In genomic region chr11:87493516-87493915, GRCh38 we compare ENCODE assay signal across 1 cellular context.
TF ChIP-seq lines count a peak whose summit lies in the region.

No MANE protein-coding gene starts in this region.

TF ChIP-seq in H1, 55 proteins besides CTCF, POLR2A, EP300 and RAD21:
- TF ChIP-seq, protein P1, sequence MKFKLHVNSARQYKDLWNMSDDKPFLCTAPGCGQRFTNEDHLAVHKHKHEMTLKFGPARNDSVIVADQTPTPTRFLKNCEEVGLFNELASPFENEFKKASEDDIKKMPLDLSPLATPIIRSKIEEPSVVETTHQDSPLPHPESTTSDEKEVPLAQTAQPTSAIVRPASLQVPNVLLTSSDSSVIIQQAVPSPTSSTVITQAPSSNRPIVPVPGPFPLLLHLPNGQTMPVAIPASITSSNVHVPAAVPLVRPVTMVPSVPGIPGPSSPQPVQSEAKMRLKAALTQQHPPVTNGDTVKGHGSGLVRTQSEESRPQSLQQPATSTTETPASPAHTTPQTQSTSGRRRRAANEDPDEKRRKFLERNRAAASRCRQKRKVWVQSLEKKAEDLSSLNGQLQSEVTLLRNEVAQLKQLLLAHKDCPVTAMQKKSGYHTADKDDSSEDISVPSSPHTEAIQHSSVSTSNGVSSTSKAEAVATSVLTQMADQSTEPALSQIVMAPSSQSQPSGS (IDR thresholded peaks at IDR 0.05; ENCODE audit: low read length), result 0 out of 2 replicates have a peak, but pooled peaks have one; percentile 29
- TF ChIP-seq CHD1 (IDR thresholded peaks at IDR 0.05; ENCODE audit: low read depth, low read length), result no peak
- peak; percentile 56 for TF ChIP-seq SP1 (IDR thresholded peaks at IDR 0.05; ENCODE audit: low read depth, low read length)
- peak; percentile 86 for TF ChIP-seq JUND (IDR thresholded peaks at IDR 0.05; ENCODE audit: low read length)
- peak; percentile 95 for TF ChIP-seq POU5F1 (IDR thresholded peaks at IDR 0.05; ENCODE audit: low read depth, low read length)
- TF ChIP-seq EGR1 (IDR thresholded peaks at IDR 0.05; ENCODE audit: borderline replicate concordance, low read depth, low read length), result no peak
- no peak for TF ChIP-seq BACH1 (IDR thresholded peaks at IDR 0.05; ENCODE audit: low read length)
- peak; percentile 80 for TF ChIP-seq JUN (IDR thresholded peaks at IDR 0.05; ENCODE audit: low read depth, low read length)
- peak; percentile 35; the same call in 1 of the 2 replicates for TF ChIP-seq YY1 (IDR thresholded peaks at IDR 0.05; ENCODE audit: low read depth, low read length)
- TF ChIP-seq KDM1A (IDR thresholded peaks at IDR 0.05; ENCODE audit: borderline replicate concordance, low read length), result no peak
- peak; percentile 75 for TF ChIP-seq CHD7 (IDR thresholded peaks at IDR 0.05; ENCODE audit: insufficient replicate concordance, low read length)
- no peak for TF ChIP-seq MAFK (IDR thresholded peaks at IDR 0.05; ENCODE audit: low read depth, low read length)
- TF ChIP-seq TEAD4 (IDR thresholded peaks at IDR 0.05; ENCODE audit: low read depth, low read length), result peak; percentile 18; the same call in 1 of the 2 replicates
- TF ChIP-seq CHD2 (IDR thresholded peaks at IDR 0.05; ENCODE audit: low read length), result no peak
- no peak for TF ChIP-seq FOSL1 (IDR thresholded peaks at IDR 0.05; ENCODE audit: insufficient read depth, low read depth, low read length)
- TF ChIP-seq, protein P2, sequence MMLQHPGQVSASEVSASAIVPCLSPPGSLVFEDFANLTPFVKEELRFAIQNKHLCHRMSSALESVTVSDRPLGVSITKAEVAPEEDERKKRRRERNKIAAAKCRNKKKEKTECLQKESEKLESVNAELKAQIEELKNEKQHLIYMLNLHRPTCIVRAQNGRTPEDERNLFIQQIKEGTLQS (IDR thresholded peaks at IDR 0.05; ENCODE audit: insufficient read depth, low read depth, low read length), result no peak
- TF ChIP-seq ZNF274 (IDR thresholded peaks at IDR 0.05; ENCODE audit: borderline replicate concordance, extremely low read depth, low read length), result no peak
- no peak for TF ChIP-seq NRF1 (IDR thresholded peaks at IDR 0.05; ENCODE audit: low read depth, low read length)
- peak; percentile 98 for TF ChIP-seq NANOG (IDR thresholded peaks at IDR 0.05; ENCODE audit: insufficient read depth, low read depth, low read length, poor library complexity, severe bottlenecking)
- TF ChIP-seq CEBPB (IDR thresholded peaks at IDR 0.05; ENCODE audit: low read depth, low read length), result 0 out of 2 replicates have a peak, but pooled peaks have one; percentile 1
- TF ChIP-seq BCL11A (IDR thresholded peaks at IDR 0.05; ENCODE audit: low read depth in 2 of 2, low read length in 2 of 2), result peak; percentile 69 to 79
